In the genomic region with DNA sequence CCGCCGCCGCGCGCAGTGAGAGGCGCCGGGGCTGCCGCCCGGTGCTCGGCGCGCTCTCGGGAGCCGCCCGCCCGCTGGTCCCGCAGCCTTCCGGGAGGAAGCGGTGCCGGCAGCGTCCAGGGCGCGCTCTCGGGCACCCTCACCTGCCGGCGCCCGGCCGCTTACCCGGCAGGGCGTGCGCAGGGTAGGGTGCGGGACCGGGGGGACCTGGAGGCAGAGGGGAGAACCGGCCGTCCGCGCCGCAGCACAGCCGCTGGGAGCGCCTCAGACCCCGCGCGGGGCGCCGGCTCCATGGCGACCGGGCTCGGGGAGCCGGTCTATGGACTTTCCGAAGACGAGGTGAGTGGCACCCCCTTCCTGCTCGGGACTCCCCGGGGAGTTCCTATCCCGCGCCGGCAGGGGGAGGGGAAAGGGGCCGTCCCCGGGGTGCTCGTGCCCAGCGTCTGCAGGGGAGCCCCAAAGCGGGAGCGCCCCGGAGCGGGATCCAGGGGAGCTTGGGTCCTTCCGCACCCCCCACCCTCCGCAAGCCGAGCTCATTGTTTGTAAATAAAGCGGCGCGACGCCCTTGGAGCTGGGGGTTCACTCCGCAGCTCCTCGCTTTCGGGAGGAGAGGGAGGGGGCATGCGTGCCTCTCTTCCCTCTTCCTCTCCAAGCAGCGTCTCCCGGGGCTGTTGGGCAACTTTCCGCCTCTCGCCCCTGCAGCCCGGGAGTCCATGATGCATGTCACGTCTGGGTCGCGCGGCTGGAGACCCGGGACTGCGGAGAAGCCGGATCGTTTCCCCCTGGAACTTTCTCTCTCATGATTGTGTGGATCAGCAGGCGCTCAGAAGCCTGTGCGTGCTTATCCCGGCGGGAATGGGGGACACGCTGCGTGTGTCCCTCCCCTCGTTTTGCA, we compare ENCODE assay signal across 8 cellular contexts. TPM values are rescaled to one million over a fixed set of nuclear protein-coding genes. Genes with fewer than 3 reads are reported as not detected.
DNase-seq lines count a peak whose midpoint lies in the region; ATAC-seq and TF ChIP-seq lines count a peak whose summit lies in the region.

No MANE protein-coding gene starts in this region.

- H3K36me3 Mint-ChIP-seq in GM23338 (ENCODE audit: low read depth) (no peaks in the 10 kb centered on the region), activated B cell treated with CpG ODN at 0.5 μM for 24 hours (ENCODE audit: low read depth) (no peaks in the 10 kb centered on the region)

- H3K79me2 ChIP-seq in GM23338 (replicated peaks; ENCODE audit: insufficient read depth) (peaks cover 46% of the 10 kb centered on the region), KMS-11 (ENCODE audit: insufficient read depth, low read depth) (peaks cover 38% of the 10 kb centered on the region; the same call in 1 of the 2 replicates)

- no peaks in the 10 kb centered on the region for H3K9me3 Mint-ChIP-seq in GM23338
- no peaks in the 10 kb centered on the region for H3K9me3 Mint-ChIP-seq in activated B cell treated with CpG ODN at 0.5 μM for 24 hours

- H3K4me1 ChIP-seq in GM23338 (ENCODE audit: insufficient read depth) (peaks cover 21% of the 10 kb centered on the region), KMS-11 (ENCODE audit: low read depth, poor library complexity, severe bottlenecking) (peaks cover 36% of the 10 kb centered on the region)

- peak overlapping the region; percentile 84 for H3K4me2 ChIP-seq in GM23338
- peak overlapping the region; percentile 89 for H3K4me2 ChIP-seq in KMS-11

- TF ChIP-seq CTCF in GM10266 (IDR thresholded peaks at IDR 0.05; ENCODE audit: control insufficient read depth, insufficient read depth, low read depth, missing control alignments): peak; percentile 1
- TF ChIP-seq CTCF in GM23338 (conservative IDR thresholded peaks at IDR 0.05; ENCODE audit: low read depth in 2 of 2): no peak
- no peak for TF ChIP-seq CTCF in KMS-11 (conservative IDR thresholded peaks at IDR 0.05; ENCODE audit: low read depth, low read length)
- no peak for TF ChIP-seq CTCF in activated B cell treated with CpG ODN at 0.5 μM for 24 hours (IDR thresholded peaks at IDR 0.05)

- peak overlapping the region; percentile 25; the same call in 1 of the 2 replicates for H2AFZ ChIP-seq in GM23338
- peak overlapping the region; percentile 94 for H2AFZ ChIP-seq in KMS-11 (ENCODE audit: low read depth)

- POLR2A ChIA-PET in activated B cell treated with CpG ODN at 0.5 μM for 24 hours (lab: Charles Lee): interaction anchor here (0.5 to 2.0 kb wide), 3 partner anchors 17 to 422 kb away, joined by 3 to 14 read pairs (median 7); no protein-coding TSS in a partner anchor

- H3K9me2 ChIP-seq in GM23338 (ENCODE audit: insufficient read depth): no peaks in the 10 kb centered on the region

- CTCF ChIA-PET in activated B cell treated with CpG ODN at 0.5 μM for 24 hours (lab: Charles Lee): interaction anchor here (1.0 to 2.9 kb wide), 3 partner anchors 77 to 162 kb away, joined by 3 to 22 read pairs (median 4); no protein-coding TSS in a partner anchor

- ATAC-seq in GM23338: peak; percentile 33
- ATAC-seq in activated B cell treated with CpG ODN at 0.5 μM for 24 hours (ENCODE audit: low read depth): peak; percentile 23
- ATAC-seq in left lobe of liver: peak; percentile 14

- intact Hi-C loops in activated B cell treated with CpG ODN at 0.5 μM for 24 hours (cut with micrococcal nuclease): loop anchor here (1.0 to 10.0 kb wide), 5 partner anchors 207 to 1390 kb away; a partner anchor contains a TSS

- DNase-seq in GM10266 (ENCODE audit: extremely low spot score) (peak; percentile 49), GM23338 (ENCODE audit: low spot score) (peak; percentile 68), activated B cell treated with CpG ODN at 0.5 μM for 24 hours (peak; percentile 56), cerebellar cortex (ENCODE audit: low spot score) (peak; percentile 33), left lobe of liver (ENCODE audit: low spot score) (peak; percentile 60), mesenteric fat pad (ENCODE audit: low spot score) (no peak)
- DNase-seq in stimulated activated CD4-positive, alpha-beta T cell treated with anti-CD3 and anti-CD28 coated beads, Interleukin-4, amount 100 ng/mL, for 24 hours: peak; percentile 42

- peak overlapping the region; percentile 33 for H3K27ac ChIP-seq in GM23338 (ENCODE audit: low read depth)
- peak overlapping the region; percentile 9 for H3K27ac ChIP-seq in KMS-11

- H3F3A ChIP-seq in GM23338 (replicated peaks; ENCODE audit: low read depth): 0 out of 2 replicates have a peak, but pooled peaks cover 3% of the 10 kb centered on the region

- H3K4me3 ChIP-seq in GM23338: peak overlapping the region; percentile 96
- peak overlapping the region; percentile 45 for H3K4me3 ChIP-seq in KMS-11 (IDR thresholded peaks at IDR 0.05; ENCODE audit: insufficient read depth, low read depth, low read length)

- H3K4me3 Mint-ChIP-seq in GM23338: peak overlapping the region; percentile 96
- H3K4me3 Mint-ChIP-seq in activated B cell treated with CpG ODN at 0.5 μM for 24 hours: peak overlapping the region; percentile 93

- H3K36me3 ChIP-seq in GM23338 (ENCODE audit: insufficient read depth) (no peaks in the 10 kb centered on the region), KMS-11 (ENCODE audit: insufficient read depth) (no peaks in the 10 kb centered on the region)

- H4K20me1 ChIP-seq in GM23338 (replicated peaks; ENCODE audit: insufficient read depth) (peaks cover 18% of the 10 kb centered on the region), KMS-11 (ENCODE audit: insufficient read depth) (no peaks in the 10 kb centered on the region)

- peaks cover 29% of the 10 kb centered on the region for H3K4me1 Mint-ChIP-seq in GM23338
- peaks cover 37% of the 10 kb centered on the region for H3K4me1 Mint-ChIP-seq in activated B cell treated with CpG ODN at 0.5 μM for 24 hours

- peak overlapping the region; percentile 54 for H3K9ac ChIP-seq in KMS-11

- peaks cover 19% of the 10 kb centered on the region for H3K27me3 Mint-ChIP-seq in GM23338 (ENCODE audit: insufficient read depth, low read depth, poor library complexity)
- no peaks in the 10 kb centered on the region for H3K27me3 Mint-ChIP-seq in activated B cell treated with CpG ODN at 0.5 μM for 24 hours

- H3K27me3 ChIP-seq in GM23338 (ENCODE audit: insufficient read depth) (no peaks in the 10 kb centered on the region), KMS-11 (ENCODE audit: insufficient read depth, low read depth) (no peaks in the 10 kb centered on the region)

- peak overlapping the region; percentile 81 for H3K27ac Mint-ChIP-seq in GM23338
- H3K27ac Mint-ChIP-seq in activated B cell treated with CpG ODN at 0.5 μM for 24 hours: peak overlapping the region; percentile 81

TF ChIP-seq in GM23338, 12 proteins besides CTCF, POLR2A, EP300 and RAD21 (continues in another document):
- TF ChIP-seq ZNF331 (CRISPR knock-in tag; IDR thresholded peaks at IDR 0.05; ENCODE audit: low read depth) (no peak), STAT1 (IDR thresholded peaks at IDR 0.05; ENCODE audit: unreplicated experiment) (no peak), EZH2 (IDR thresholded peaks at IDR 0.05; ENCODE audit: low read depth, unreplicated experiment) (no peak), ZNF114 (CRISPR knock-in tag; IDR thresholded peaks at IDR 0.05) (no peak), NANOG (IDR thresholded peaks at IDR 0.05; ENCODE audit: borderline replicate concordance) (no peak), JUNB (IDR thresholded peaks at IDR 0.05; ENCODE audit: unreplicated experiment) (no peak), CREB1 (CRISPR knock-in tag; IDR thresholded peaks at IDR 0.05; ENCODE audit: low read depth) (no peak)
- TF ChIP-seq, protein P1, sequence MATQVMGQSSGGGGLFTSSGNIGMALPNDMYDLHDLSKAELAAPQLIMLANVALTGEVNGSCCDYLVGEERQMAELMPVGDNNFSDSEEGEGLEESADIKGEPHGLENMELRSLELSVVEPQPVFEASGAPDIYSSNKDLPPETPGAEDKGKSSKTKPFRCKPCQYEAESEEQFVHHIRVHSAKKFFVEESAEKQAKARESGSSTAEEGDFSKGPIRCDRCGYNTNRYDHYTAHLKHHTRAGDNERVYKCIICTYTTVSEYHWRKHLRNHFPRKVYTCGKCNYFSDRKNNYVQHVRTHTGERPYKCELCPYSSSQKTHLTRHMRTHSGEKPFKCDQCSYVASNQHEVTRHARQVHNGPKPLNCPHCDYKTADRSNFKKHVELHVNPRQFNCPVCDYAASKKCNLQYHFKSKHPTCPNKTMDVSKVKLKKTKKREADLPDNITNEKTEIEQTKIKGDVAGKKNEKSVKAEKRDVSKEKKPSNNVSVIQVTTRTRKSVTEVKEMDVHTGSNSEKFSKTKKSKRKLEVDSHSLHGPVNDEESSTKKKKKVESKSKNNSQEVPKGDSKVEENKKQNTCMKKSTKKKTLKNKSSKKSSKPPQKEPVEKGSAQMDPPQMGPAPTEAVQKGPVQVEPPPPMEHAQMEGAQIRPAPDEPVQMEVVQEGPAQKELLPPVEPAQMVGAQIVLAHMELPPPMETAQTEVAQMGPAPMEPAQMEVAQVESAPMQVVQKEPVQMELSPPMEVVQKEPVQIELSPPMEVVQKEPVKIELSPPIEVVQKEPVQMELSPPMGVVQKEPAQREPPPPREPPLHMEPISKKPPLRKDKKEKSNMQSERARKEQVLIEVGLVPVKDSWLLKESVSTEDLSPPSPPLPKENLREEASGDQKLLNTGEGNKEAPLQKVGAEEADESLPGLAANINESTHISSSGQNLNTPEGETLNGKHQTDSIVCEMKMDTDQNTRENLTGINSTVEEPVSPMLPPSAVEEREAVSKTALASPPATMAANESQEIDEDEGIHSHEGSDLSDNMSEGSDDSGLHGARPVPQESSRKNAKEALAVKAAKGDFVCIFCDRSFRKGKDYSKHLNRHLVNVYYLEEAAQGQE (IDR thresholded peaks at IDR 0.05; ENCODE audit: unreplicated experiment): no peak

RNA-seq across cellular contexts. Expression of a gene that starts 0.6 kb away (rescaled TPM):
- total RNA-seq in GM23338 (2014; rRNA removed; shearing (Covaris generic)): 60.5 and 72.3 TPM in 2 replicates
- 36.2 and 40.7 TPM in 2 replicates for polyA plus RNA-seq in GM23338 (2016; fragmentation: Nextera tagmentation; extraction: Ambion mirVana)
- total RNA-seq in activated B cell treated with CpG ODN at 0.5 μM for 24 hours: 24.9 and 32.6 TPM in 2 replicates
- total RNA-seq in left lobe of liver: 22.3 TPM
- total RNA-seq in mesenteric fat pad: 43.7 TPM
